Comparison of ENCODE assay signal across 2 cellular contexts in the genomic region with DNA sequence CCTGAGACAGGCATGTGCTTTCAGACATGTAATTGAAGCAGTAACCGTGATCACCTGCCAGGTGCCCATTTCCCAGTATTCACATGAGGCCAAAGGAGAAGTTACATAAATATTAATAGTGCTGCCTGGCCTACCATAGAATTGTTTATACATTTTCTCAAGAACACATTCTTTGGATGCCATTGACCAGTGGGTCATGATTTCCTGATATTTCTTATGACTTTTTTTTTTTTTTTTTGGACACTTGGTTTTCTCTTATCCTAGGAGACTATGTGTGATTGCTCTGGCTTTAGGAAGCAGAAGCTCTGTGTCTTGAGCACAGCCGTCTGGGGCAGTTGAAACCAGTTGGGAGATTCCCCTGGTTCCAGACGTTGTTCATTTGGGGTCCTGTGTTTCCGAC.
TF ChIP-seq lines count a peak whose summit lies in the region.

No MANE protein-coding gene starts in this region.

TF ChIP-seq in SK-N-SH treated with all-trans-retinoic acid at 6 μM for 48 hours, 23 proteins besides CTCF, POLR2A, EP300 and RAD21 (continued from another document):
- TF ChIP-seq, protein P1, sequence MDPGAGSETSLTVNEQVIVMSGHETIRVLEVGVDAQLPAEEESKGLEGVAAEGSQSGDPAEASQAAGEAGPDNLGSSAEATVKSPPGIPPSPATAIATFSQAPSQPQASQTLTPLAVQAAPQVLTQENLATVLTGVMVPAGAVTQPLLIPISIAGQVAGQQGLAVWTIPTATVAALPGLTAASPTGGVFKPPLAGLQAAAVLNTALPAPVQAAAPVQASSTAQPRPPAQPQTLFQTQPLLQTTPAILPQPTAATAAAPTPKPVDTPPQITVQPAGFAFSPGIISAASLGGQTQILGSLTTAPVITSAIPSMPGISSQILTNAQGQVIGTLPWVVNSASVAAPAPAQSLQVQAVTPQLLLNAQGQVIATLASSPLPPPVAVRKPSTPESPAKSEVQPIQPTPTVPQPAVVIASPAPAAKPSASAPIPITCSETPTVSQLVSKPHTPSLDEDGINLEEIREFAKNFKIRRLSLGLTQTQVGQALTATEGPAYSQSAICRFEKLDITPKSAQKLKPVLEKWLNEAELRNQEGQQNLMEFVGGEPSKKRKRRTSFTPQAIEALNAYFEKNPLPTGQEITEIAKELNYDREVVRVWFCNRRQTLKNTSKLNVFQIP (CRISPR knock-in tag; IDR thresholded peaks at IDR 0.05; ENCODE audit: borderline replicate concordance, low read depth) = no peak
- TF ChIP-seq GLIS3 (CRISPR knock-in tag; IDR thresholded peaks at IDR 0.05) (no peak), TCF4 (CRISPR knock-in tag; IDR thresholded peaks at IDR 0.05; ENCODE audit: borderline replicate concordance) (no peak), ZC3H10 (CRISPR knock-in tag; IDR thresholded peaks at IDR 0.05) (no peak), TOX (CRISPR knock-in tag; IDR thresholded peaks at IDR 0.05; ENCODE audit: borderline replicate concordance) (no peak), ARNTL (CRISPR knock-in tag; IDR thresholded peaks at IDR 0.05; ENCODE audit: borderline replicate concordance, low read depth) (no peak), ESRRG (CRISPR knock-in tag; IDR thresholded peaks at IDR 0.05) (no peak), SNAI2 (CRISPR knock-in tag; IDR thresholded peaks at IDR 0.05) (no peak), ZNF70 (CRISPR knock-in tag; IDR thresholded peaks at IDR 0.05) (no peak), PPARA (CRISPR knock-in tag; IDR thresholded peaks at IDR 0.05; ENCODE audit: borderline replicate concordance) (no peak), RARB (CRISPR knock-in tag; IDR thresholded peaks at IDR 0.05) (no peak)
- TF ChIP-seq, protein P2, sequence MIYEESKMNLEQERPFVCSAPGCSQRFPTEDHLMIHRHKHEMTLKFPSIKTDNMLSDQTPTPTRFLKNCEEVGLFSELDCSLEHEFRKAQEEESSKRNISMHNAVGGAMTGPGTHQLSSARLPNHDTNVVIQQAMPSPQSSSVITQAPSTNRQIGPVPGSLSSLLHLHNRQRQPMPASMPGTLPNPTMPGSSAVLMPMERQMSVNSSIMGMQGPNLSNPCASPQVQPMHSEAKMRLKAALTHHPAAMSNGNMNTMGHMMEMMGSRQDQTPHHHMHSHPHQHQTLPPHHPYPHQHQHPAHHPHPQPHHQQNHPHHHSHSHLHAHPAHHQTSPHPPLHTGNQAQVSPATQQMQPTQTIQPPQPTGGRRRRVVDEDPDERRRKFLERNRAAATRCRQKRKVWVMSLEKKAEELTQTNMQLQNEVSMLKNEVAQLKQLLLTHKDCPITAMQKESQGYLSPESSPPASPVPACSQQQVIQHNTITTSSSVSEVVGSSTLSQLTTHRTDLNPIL (CRISPR knock-in tag; IDR thresholded peaks at IDR 0.05; ENCODE audit: low read depth) = no peak

TF ChIP-seq in SK-N-SH, 30 proteins besides CTCF, POLR2A, EP300 and RAD21 (continued from another document):
- TF ChIP-seq, protein P3, sequence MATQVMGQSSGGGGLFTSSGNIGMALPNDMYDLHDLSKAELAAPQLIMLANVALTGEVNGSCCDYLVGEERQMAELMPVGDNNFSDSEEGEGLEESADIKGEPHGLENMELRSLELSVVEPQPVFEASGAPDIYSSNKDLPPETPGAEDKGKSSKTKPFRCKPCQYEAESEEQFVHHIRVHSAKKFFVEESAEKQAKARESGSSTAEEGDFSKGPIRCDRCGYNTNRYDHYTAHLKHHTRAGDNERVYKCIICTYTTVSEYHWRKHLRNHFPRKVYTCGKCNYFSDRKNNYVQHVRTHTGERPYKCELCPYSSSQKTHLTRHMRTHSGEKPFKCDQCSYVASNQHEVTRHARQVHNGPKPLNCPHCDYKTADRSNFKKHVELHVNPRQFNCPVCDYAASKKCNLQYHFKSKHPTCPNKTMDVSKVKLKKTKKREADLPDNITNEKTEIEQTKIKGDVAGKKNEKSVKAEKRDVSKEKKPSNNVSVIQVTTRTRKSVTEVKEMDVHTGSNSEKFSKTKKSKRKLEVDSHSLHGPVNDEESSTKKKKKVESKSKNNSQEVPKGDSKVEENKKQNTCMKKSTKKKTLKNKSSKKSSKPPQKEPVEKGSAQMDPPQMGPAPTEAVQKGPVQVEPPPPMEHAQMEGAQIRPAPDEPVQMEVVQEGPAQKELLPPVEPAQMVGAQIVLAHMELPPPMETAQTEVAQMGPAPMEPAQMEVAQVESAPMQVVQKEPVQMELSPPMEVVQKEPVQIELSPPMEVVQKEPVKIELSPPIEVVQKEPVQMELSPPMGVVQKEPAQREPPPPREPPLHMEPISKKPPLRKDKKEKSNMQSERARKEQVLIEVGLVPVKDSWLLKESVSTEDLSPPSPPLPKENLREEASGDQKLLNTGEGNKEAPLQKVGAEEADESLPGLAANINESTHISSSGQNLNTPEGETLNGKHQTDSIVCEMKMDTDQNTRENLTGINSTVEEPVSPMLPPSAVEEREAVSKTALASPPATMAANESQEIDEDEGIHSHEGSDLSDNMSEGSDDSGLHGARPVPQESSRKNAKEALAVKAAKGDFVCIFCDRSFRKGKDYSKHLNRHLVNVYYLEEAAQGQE (IDR thresholded peaks at IDR 0.05; ENCODE audit: low read depth, low read length) = no peak
- TF ChIP-seq YY1 (IDR thresholded peaks at IDR 0.05; ENCODE audit: low read depth) (no peak), TAF1 (IDR thresholded peaks at IDR 0.05; ENCODE audit: borderline replicate concordance, low read depth, low read length) (no peak), NRF1 (IDR thresholded peaks at IDR 0.05; ENCODE audit: low read depth, low read length) (no peak), POLR2AphosphoS5 (IDR thresholded peaks at IDR 0.05; ENCODE audit: low read depth, low read length) (no peak)
- TF ChIP-seq, protein P4, sequence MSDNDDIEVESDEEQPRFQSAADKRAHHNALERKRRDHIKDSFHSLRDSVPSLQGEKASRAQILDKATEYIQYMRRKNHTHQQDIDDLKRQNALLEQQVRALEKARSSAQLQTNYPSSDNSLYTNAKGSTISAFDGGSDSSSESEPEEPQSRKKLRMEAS (IDR thresholded peaks at IDR 0.05; ENCODE audit: low read depth) = no peak
